ENCODE assay signal across 13 cellular contexts in genomic region chr4:152112887-152113286, GRCh38.
A peak's percentile ranks its signal among the peaks of the same experiment; 100 is the strongest.
DNase-seq lines count a peak whose midpoint lies in the region; ATAC-seq and TF ChIP-seq lines count a peak whose summit lies in the region.
"Had no signal": no experiment of that assay in that cellular context is flagged by ENCODE, and none has a peak within 500 bp of the region (broad histone marks: within the 10 kb centered on the region; RNA-seq: fewer than 3 reads in every experiment).

No MANE protein-coding gene starts in this region.

- H3K36me3 Mint-ChIP-seq in activated CD8-positive, alpha-beta T cell treated with anti-CD3 and anti-CD28 coated beads for 36 hours (ENCODE audit: low read depth) = no peaks in the 10 kb centered on the region
- peaks cover 5% of the 10 kb centered on the region; the same call in 1 of the 2 replicates for H3K36me3 Mint-ChIP-seq in HFFc6 (ENCODE audit: low read depth)

- intact Hi-C loops in activated CD8-positive, alpha-beta T cell treated with anti-CD3 and anti-CD28 coated beads for 36 hours (cut with micrococcal nuclease) = no loop called here

- H4K20me1 ChIP-seq in GM23248 (ENCODE audit: insufficient read depth) = no peaks in the 10 kb centered on the region

- no peaks in the 10 kb centered on the region for H3K27me3 Mint-ChIP-seq in activated CD8-positive, alpha-beta T cell treated with anti-CD3 and anti-CD28 coated beads for 36 hours
- H3K27me3 Mint-ChIP-seq in HFFc6 (ENCODE audit: insufficient read depth) = peaks cover 13% of the 10 kb centered on the region

- CTCF ChIA-PET in activated CD8-positive, alpha-beta T cell treated with anti-CD3 and anti-CD28 coated beads for 36 hours (lab: Charles Lee) = no interaction called here
- CTCF ChIA-PET in RWPE1 (lab: Yijun Ruan, JAX) = no interaction called here

- peaks cover 77% of the 10 kb centered on the region for H3K4me1 Mint-ChIP-seq in activated CD8-positive, alpha-beta T cell treated with anti-CD3 and anti-CD28 coated beads for 36 hours (ENCODE audit: low read depth)
- H3K4me1 Mint-ChIP-seq in HFFc6 (ENCODE audit: low read depth) = peaks cover 21% of the 10 kb centered on the region

- H2AFZ ChIP-seq in GM23248 = no peak overlapping the region

- no peaks in the 10 kb centered on the region for H3K4me1 ChIP-seq in GM23248 (ENCODE audit: insufficient read depth)

- no peaks in the 10 kb centered on the region for H3K9me2 ChIP-seq in GM23248 (ENCODE audit: insufficient read depth)

- H3K27ac ChIP-seq in RWPE1 = no peak overlapping the region
- no peak overlapping the region for H3K27ac ChIP-seq in GM23248
- H3K27ac ChIP-seq: C4-2B, thoracic aorta had no signal

- TF ChIP-seq CTCF in GM12864 (IDR thresholded peaks at IDR 0.05; ENCODE audit: low read depth, low read length, missing control alignments) (no peak), HFFc6 (IDR thresholded peaks at IDR 0.05) (no peak), RWPE1 (conservative IDR thresholded peaks at IDR 0.05; ENCODE audit: low read depth) (no peak)
- TF ChIP-seq CTCF in activated CD8-positive, alpha-beta T cell treated with anti-CD3 and anti-CD28 coated beads for 36 hours (IDR thresholded peaks at IDR 0.05) = no peak

- POLR2A ChIA-PET in activated CD8-positive, alpha-beta T cell treated with anti-CD3 and anti-CD28 coated beads for 36 hours (lab: Charles Lee) = no interaction called here
- POLR2A ChIA-PET in RWPE1 (lab: Yijun Ruan, JAX; ENCODE audit: low non-redundant PET) = no interaction called here

- H3K9ac ChIP-seq in GM23248 = no peak overlapping the region

- H3K4me3 Mint-ChIP-seq in activated CD8-positive, alpha-beta T cell treated with anti-CD3 and anti-CD28 coated beads for 36 hours = no peak overlapping the region
- H3K4me3 Mint-ChIP-seq in HFFc6 = no peak overlapping the region

- in situ Hi-C loops in GM23248 (cut with MboI) = no loop called here

- no peak overlapping the region for H3K4me2 ChIP-seq in GM23248 (ENCODE audit: unreplicated experiment)

- H3K4me3 ChIP-seq in GM12864 (ENCODE audit: low read depth, low read length) (no peak overlapping the region), GM23248 (no peak overlapping the region)
- H3K4me3 ChIP-seq: thoracic aorta had no signal

- 76 to 79% methylated on average over 2 of the region's 2 CpGs for WGBS in GM23248 (ENCODE audit: low coverage in 1 of 2, low lambda C conversion rate in 2 of 2, missing lambda C conversion rate in 2 of 2), 2 experiments

- H3K27me3 ChIP-seq in GM23248 (replicated peaks; ENCODE audit: insufficient read depth) = no peaks in the 10 kb centered on the region

- H3K36me3 ChIP-seq in GM23248 (ENCODE audit: low read depth) = no peaks in the 10 kb centered on the region
- H3K36me3 ChIP-seq: thoracic aorta had no signal

- DNase-seq in GM12864 (ENCODE audit: low read depth) (peak; percentile 12), HFFc6 (no peak), RWPE1 (ENCODE audit: low spot score) (no peak), GM23248 (no peak)
- peak; percentile 58 for DNase-seq in activated CD8-positive, alpha-beta T cell treated with anti-CD3 and anti-CD28 coated beads for 36 hours
- DNase-seq: kidney glomerular epithelial cell; NCI-H2029 treated with DMSO at 0.1 percent for 48 hours; stimulated activated CD4-positive, alpha-beta T cell treated with anti-CD3 and anti-CD28 coated beads, Interleukin-4, amount 100 ng/mL, for 1 hour had no signal

- H3K27ac Mint-ChIP-seq in activated CD8-positive, alpha-beta T cell treated with anti-CD3 and anti-CD28 coated beads for 36 hours = peak overlapping the region; percentile 40
- no peak overlapping the region for H3K27ac Mint-ChIP-seq in HFFc6

- H3K79me2 ChIP-seq in GM23248 (ENCODE audit: insufficient read depth) = no peaks in the 10 kb centered on the region

- H3F3A ChIP-seq in GM23248 (ENCODE audit: insufficient read depth) = no peaks in the 10 kb centered on the region

- H3K9me3 Mint-ChIP-seq in activated CD8-positive, alpha-beta T cell treated with anti-CD3 and anti-CD28 coated beads for 36 hours = no peaks in the 10 kb centered on the region
- H3K9me3 Mint-ChIP-seq in HFFc6 = no peaks in the 10 kb centered on the region

- H3K9me3 ChIP-seq in GM23248 (ENCODE audit: low read depth) = no peaks in the 10 kb centered on the region
- H3K9me3 ChIP-seq: thoracic aorta had no signal

- ATAC-seq in GM19395 (IDR thresholded peaks at IDR 0.05; ENCODE audit: unreplicated experiment) (peak; percentile 90), HG02943 (IDR thresholded peaks at IDR 0.05; ENCODE audit: low read depth, unreplicated experiment) (peak; percentile 62), HG03025 (IDR thresholded peaks at IDR 0.05; ENCODE audit: low FRiP score, unreplicated experiment) (no peak)
- peak; percentile 60 for ATAC-seq in activated CD8-positive, alpha-beta T cell treated with anti-CD3 and anti-CD28 coated beads for 36 hours

Comparison
In these comparisons a context has a peak if more than half of its experiments do, and no peak if none do; other contexts are left out.
1. DNase-seq: peak in GM12864 (single experiment) and activated CD8-positive, alpha-beta T cell treated with anti-CD3 and anti-CD28 coated beads for 36 hours (single experiment); none in HFFc6 (single experiment), RWPE1 (single experiment) and GM23248 (single experiment).